ENCODE assay signal across 8 cellular contexts in genomic region chr5:61768692-61769281, GRCh38.
DNase-seq lines count a peak whose midpoint lies in the region; ATAC-seq, FAIRE-seq and TF ChIP-seq lines count a peak whose summit lies in the region.

No MANE protein-coding gene starts in this region.

- H2AFZ ChIP-seq in fibroblast of lung (ENCODE audit: low read length) = no peak overlapping the region

- H3K4me2 ChIP-seq in fibroblast of lung (ENCODE audit: extremely low read depth, insufficient read depth, low read length) = no peak overlapping the region

- H3K79me2 ChIP-seq in fibroblast of lung (ENCODE audit: control insufficient read depth, insufficient read depth, low read length) = no peaks in the 10 kb centered on the region

- no peaks in the 10 kb centered on the region for H3K9me3 ChIP-seq in NT2/D1 (ENCODE audit: insufficient read depth, low read length)
- H3K9me3 ChIP-seq in fibroblast of lung (ENCODE audit: control insufficient read depth, insufficient read depth, low read depth, low read length) = no peaks in the 10 kb centered on the region
- H3K9me3 ChIP-seq in upper lobe of right lung = no peaks in the 10 kb centered on the region

- H3K9ac ChIP-seq in NT2/D1 (ENCODE audit: insufficient read length, low read depth) = no peak overlapping the region
- no peak overlapping the region for H3K9ac ChIP-seq in fibroblast of lung (ENCODE audit: insufficient read depth, low read length)

- H3K27ac ChIP-seq in fibroblast of lung (ENCODE audit: insufficient read depth, low read length) = no peak overlapping the region
- H3K27ac ChIP-seq in upper lobe of right lung = no peak overlapping the region

- no peaks in the 10 kb centered on the region for H3K36me3 ChIP-seq in NT2/D1 (ENCODE audit: insufficient read depth, insufficient read length, low read length)
- no peaks in the 10 kb centered on the region for H3K36me3 ChIP-seq in fibroblast of lung (ENCODE audit: control insufficient read depth, insufficient read depth, low read length)
- no peaks in the 10 kb centered on the region for H3K36me3 ChIP-seq in upper lobe of right lung

- no peak for DNase-seq in D721Med (ENCODE audit: insufficient read length, low spot score)
- DNase-seq in GM19239 (ENCODE audit: insufficient read length, low spot score) = peak; percentile 27
- peak; percentile 44 for DNase-seq in NT2/D1 (ENCODE audit: low read depth, low spot score)
- DNase-seq in fibroblast of lung (ENCODE audit: low read depth in 2 of 2) = peak in 1 of 2 donors; percentile 13
- no peak for DNase-seq in upper lobe of right lung
- DNase-seq in DMS114 treated with DMSO at 0.1 percent for 48 hours (lab: John Stamatoyannopoulos, UW; ENCODE audit: unreplicated experiment) = no peak
- DNase-seq in NCI-H2196 (lab: John Stamatoyannopoulos, UW; ENCODE audit: unreplicated experiment) = no peak

- peak; percentile 79 for ATAC-seq in HG03095 (IDR thresholded peaks at IDR 0.05; ENCODE audit: unreplicated experiment)
- peak; percentile 78 for ATAC-seq in upper lobe of right lung

- TF ChIP-seq CTCF in D721Med (IDR thresholded peaks at IDR 0.05; ENCODE audit: insufficient read depth, missing control alignments) = peak; percentile 29
- TF ChIP-seq CTCF in fibroblast of lung (conservative IDR thresholded peaks at IDR 0.05 in 1 of 2, IDR thresholded peaks at IDR 0.05 in 1 of 2; ENCODE audit: low read depth in 1 of 2, low read length in 2 of 2) = peak; percentile 41 to 52
- TF ChIP-seq CTCF in upper lobe of right lung (IDR thresholded peaks at IDR 0.05) = peak; percentile 33

- no peak overlapping the region for H3K4me3 ChIP-seq in NT2/D1 (ENCODE audit: insufficient read length, low read depth)
- no peak overlapping the region for H3K4me3 ChIP-seq in fibroblast of lung (replicated peaks in 1 of 4; ENCODE audit: control extremely low read depth in 1 of 4, insufficient read depth in 1 of 4, low read depth in 3 of 4, low read length in 4 of 4)
- no peak overlapping the region for H3K4me3 ChIP-seq in upper lobe of right lung

- H3K4me1 ChIP-seq in NT2/D1 (ENCODE audit: insufficient read depth, insufficient read length) (no peaks in the 10 kb centered on the region), fibroblast of lung (ENCODE audit: control insufficient read depth, extremely low read depth, insufficient read depth, low read length) (no peaks in the 10 kb centered on the region), upper lobe of right lung (no peaks in the 10 kb centered on the region)

- H3K27me3 ChIP-seq in NT2/D1 (ENCODE audit: insufficient read depth, insufficient read length) (no peaks in the 10 kb centered on the region), fibroblast of lung (ENCODE audit: control insufficient read depth, insufficient read depth, low read length) (no peaks in the 10 kb centered on the region), upper lobe of right lung (no peaks in the 10 kb centered on the region)

- FAIRE-seq in D721Med (lab: Jason Lieb, UNC) = no peak
- FAIRE-seq in GM19239 (lab: Jason Lieb, UNC) = no peak

- intact Hi-C loops in upper lobe of right lung (cut with DNase I) = no loop called here

- no peaks in the 10 kb centered on the region for H4K20me1 ChIP-seq in fibroblast of lung (ENCODE audit: control insufficient read depth, extremely low read depth, insufficient read depth, low read length)

Comparison
In these comparisons a context has a peak if more than half of its experiments do, and no peak if none do; other contexts are left out.
1. DNase-seq: peak in GM19239 (single experiment) and NT2/D1 (single experiment); none in D721Med (single experiment), upper lobe of right lung (single experiment), DMS114 treated with DMSO at 0.1 percent for 48 hours (single experiment) and NCI-H2196 (single experiment).
2. Peak in every context shown above with its lines, with median percentiles within 50 percentile points of each other: CTCF ChIP-seq.